1 cellular context compared by ENCODE assay signal in genomic region chr11:4094348-4095291, GRCh38.
TF ChIP-seq lines count a peak whose summit lies in the region.

RRM1 (plus strand) TSS chr11:4094799; CDS start chr11:4095013, 214 bp downstream.

TF ChIP-seq in A549, 52 proteins besides CTCF, POLR2A, EP300 and RAD21 (continued from another document):
- TF ChIP-seq ELK1 (IDR thresholded peaks at IDR 0.05; ENCODE audit: low read depth, low read length) (no peak), KDM5A (IDR thresholded peaks at IDR 0.05) (peak; percentile 86), EHMT2 (IDR thresholded peaks at IDR 0.05; ENCODE audit: low read depth) (peak; percentile 89; the same call in 1 of the 2 replicates), PHF8 (IDR thresholded peaks at IDR 0.05; ENCODE audit: borderline replicate concordance, low read depth) (peak; percentile 77)
